In the genomic region with DNA sequence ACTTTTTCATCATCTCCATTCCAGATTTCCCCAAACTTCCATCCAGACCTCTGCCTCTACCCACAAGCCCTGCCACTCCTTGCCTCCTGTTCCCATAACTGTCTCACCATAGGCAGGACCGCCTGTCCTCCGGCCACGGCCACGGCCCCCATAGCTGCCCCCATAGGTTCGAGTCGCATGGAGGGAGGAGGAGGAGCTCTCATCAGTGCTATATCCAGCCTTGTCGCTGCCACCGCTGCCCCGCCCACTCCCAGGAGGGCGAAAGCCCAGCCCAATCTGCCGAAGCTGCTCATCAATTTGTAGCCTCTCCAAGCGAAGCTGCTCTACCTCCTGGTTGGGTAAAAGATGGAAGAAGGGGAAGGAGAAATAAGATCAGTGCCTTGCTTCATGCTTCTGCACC, we compare ENCODE assay signal across 1 cellular context.
TF ChIP-seq lines count a peak whose summit lies in the region.

No MANE protein-coding gene starts in this region.

TF ChIP-seq in HEK293, 187 proteins besides CTCF, POLR2A, EP300 and RAD21 (continued from another document):
- TF ChIP-seq, protein P1, sequence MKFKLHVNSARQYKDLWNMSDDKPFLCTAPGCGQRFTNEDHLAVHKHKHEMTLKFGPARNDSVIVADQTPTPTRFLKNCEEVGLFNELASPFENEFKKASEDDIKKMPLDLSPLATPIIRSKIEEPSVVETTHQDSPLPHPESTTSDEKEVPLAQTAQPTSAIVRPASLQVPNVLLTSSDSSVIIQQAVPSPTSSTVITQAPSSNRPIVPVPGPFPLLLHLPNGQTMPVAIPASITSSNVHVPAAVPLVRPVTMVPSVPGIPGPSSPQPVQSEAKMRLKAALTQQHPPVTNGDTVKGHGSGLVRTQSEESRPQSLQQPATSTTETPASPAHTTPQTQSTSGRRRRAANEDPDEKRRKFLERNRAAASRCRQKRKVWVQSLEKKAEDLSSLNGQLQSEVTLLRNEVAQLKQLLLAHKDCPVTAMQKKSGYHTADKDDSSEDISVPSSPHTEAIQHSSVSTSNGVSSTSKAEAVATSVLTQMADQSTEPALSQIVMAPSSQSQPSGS (tag by site-specific recombination; IDR thresholded peaks at IDR 0.05; ENCODE audit: low read depth) = no peak
- TF ChIP-seq, protein P2, sequence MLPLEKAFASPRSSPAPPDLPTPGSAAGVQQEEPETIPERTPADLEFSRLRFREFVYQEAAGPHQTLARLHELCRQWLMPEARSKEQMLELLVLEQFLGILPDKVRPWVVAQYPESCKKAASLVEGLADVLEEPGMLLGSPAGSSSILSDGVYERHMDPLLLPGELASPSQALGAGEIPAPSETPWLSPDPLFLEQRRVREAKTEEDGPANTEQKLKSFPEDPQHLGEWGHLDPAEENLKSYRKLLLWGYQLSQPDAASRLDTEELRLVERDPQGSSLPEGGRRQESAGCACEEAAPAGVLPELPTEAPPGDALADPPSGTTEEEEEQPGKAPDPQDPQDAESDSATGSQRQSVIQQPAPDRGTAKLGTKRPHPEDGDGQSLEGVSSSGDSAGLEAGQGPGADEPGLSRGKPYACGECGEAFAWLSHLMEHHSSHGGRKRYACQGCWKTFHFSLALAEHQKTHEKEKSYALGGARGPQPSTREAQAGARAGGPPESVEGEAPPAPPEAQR (tag by site-specific recombination; IDR thresholded peaks at IDR 0.05) = no peak
- TF ChIP-seq, protein P3, sequence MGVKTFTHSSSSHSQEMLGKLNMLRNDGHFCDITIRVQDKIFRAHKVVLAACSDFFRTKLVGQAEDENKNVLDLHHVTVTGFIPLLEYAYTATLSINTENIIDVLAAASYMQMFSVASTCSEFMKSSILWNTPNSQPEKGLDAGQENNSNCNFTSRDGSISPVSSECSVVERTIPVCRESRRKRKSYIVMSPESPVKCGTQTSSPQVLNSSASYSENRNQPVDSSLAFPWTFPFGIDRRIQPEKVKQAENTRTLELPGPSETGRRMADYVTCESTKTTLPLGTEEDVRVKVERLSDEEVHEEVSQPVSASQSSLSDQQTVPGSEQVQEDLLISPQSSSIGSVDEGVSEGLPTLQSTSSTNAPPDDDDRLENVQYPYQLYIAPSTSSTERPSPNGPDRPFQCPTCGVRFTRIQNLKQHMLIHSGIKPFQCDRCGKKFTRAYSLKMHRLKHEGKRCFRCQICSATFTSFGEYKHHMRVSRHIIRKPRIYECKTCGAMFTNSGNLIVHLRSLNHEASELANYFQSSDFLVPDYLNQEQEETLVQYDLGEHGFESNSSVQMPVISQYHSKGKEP (tag by site-specific recombination; IDR thresholded peaks at IDR 0.05) = no peak
- TF ChIP-seq, protein P4, sequence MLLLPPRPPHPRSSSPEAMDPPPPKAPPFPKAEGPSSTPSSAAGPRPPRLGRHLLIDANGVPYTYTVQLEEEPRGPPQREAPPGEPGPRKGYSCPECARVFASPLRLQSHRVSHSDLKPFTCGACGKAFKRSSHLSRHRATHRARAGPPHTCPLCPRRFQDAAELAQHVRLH (tag by site-specific recombination; IDR thresholded peaks at IDR 0.05) = no peak
- TF ChIP-seq, protein P5, sequence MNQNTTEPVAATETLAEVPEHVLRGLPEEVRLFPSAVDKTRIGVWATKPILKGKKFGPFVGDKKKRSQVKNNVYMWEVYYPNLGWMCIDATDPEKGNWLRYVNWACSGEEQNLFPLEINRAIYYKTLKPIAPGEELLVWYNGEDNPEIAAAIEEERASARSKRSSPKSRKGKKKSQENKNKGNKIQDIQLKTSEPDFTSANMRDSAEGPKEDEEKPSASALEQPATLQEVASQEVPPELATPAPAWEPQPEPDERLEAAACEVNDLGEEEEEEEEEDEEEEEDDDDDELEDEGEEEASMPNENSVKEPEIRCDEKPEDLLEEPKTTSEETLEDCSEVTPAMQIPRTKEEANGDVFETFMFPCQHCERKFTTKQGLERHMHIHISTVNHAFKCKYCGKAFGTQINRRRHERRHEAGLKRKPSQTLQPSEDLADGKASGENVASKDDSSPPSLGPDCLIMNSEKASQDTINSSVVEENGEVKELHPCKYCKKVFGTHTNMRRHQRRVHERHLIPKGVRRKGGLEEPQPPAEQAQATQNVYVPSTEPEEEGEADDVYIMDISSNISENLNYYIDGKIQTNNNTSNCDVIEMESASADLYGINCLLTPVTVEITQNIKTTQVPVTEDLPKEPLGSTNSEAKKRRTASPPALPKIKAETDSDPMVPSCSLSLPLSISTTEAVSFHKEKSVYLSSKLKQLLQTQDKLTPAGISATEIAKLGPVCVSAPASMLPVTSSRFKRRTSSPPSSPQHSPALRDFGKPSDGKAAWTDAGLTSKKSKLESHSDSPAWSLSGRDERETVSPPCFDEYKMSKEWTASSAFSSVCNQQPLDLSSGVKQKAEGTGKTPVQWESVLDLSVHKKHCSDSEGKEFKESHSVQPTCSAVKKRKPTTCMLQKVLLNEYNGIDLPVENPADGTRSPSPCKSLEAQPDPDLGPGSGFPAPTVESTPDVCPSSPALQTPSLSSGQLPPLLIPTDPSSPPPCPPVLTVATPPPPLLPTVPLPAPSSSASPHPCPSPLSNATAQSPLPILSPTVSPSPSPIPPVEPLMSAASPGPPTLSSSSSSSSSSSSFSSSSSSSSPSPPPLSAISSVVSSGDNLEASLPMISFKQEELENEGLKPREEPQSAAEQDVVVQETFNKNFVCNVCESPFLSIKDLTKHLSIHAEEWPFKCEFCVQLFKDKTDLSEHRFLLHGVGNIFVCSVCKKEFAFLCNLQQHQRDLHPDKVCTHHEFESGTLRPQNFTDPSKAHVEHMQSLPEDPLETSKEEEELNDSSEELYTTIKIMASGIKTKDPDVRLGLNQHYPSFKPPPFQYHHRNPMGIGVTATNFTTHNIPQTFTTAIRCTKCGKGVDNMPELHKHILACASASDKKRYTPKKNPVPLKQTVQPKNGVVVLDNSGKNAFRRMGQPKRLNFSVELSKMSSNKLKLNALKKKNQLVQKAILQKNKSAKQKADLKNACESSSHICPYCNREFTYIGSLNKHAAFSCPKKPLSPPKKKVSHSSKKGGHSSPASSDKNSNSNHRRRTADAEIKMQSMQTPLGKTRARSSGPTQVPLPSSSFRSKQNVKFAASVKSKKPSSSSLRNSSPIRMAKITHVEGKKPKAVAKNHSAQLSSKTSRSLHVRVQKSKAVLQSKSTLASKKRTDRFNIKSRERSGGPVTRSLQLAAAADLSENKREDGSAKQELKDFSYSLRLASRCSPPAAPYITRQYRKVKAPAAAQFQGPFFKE (tag by site-specific recombination; IDR thresholded peaks at IDR 0.05; ENCODE audit: borderline replicate concordance) = no peak
- no peak for TF ChIP-seq RBAK (tag by site-specific recombination; IDR thresholded peaks at IDR 0.05)
- TF ChIP-seq, protein P6, sequence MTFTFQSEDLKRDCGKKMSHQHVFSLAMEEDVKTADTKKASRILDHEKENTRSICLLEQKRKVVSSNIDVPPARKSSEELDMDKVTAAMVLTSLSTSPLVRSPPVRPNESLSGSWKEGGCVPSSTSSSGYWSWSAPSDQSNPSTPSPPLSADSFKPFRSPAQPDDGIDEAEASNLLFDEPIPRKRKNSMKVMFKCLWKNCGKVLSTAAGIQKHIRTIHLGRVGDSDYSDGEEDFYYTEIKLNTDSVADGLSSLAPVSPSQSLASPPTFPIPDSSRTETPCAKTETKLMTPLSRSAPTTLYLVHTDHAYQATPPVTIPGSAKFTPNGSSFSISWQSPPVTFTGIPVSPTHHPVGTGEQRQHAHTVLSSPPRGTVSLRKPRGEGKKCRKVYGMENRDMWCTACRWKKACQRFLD (tag by site-specific recombination; IDR thresholded peaks at IDR 0.05) = no peak
